In genomic region chr12:59079029-59079428, GRCh38 we compare ENCODE assay signal across 20 cellular contexts.
DNase-seq lines count a peak whose midpoint lies in the region; ATAC-seq and TF ChIP-seq lines count a peak whose summit lies in the region.
"Had no signal": no experiment of that assay in that cellular context is flagged by ENCODE, and none has a peak within 500 bp of the region (broad histone marks: within the 10 kb centered on the region; RNA-seq: fewer than 3 reads in every experiment).

No MANE protein-coding gene starts in this region.

- H3K27me3 Mint-ChIP-seq in osteocyte (ENCODE audit: unreplicated experiment): no peaks in the 10 kb centered on the region
- H3K27me3 Mint-ChIP-seq: progenitor cell of endocrine pancreas had no signal

- H3K4me1 ChIP-seq in RWPE2 (ENCODE audit: insufficient read depth, poor library complexity, severe bottlenecking): peaks cover 39% of the 10 kb centered on the region
- H3K4me1 ChIP-seq: testis had no signal

- no peaks in the 10 kb centered on the region for H3K36me3 ChIP-seq in RWPE2 (ENCODE audit: low read depth)

- DNase-seq in KBM-7: peak; percentile 1
- no peak for DNase-seq in RWPE2 (ENCODE audit: low spot score)
- no peak for DNase-seq in osteocyte (ENCODE audit: extremely low spot score, unreplicated experiment)
- no peak for DNase-seq in SW 1271 (lab: John Stamatoyannopoulos, UW)
- DNase-seq in H4 (ENCODE audit: low spot score): no peak
- DNase-seq: activated CD4-positive, CD25-positive, alpha-beta regulatory T cell; caudate nucleus; effector CD8-positive, alpha-beta T cell; left ventricle myocardium superior; naive thymus-derived CD4-positive, alpha-beta T cell; NCI-H1417; NCI-H2171; testis had no signal

- H3K27me3 ChIP-seq in RWPE2 (ENCODE audit: insufficient read depth, poor library complexity, severe bottlenecking): no peaks in the 10 kb centered on the region
- H3K27me3 ChIP-seq: testis had no signal

- no peak for TF ChIP-seq CTCF in RWPE2 (IDR thresholded peaks at IDR 0.05; ENCODE audit: poor library complexity, severe bottlenecking)
- TF ChIP-seq CTCF in osteocyte (IDR thresholded peaks at IDR 0.05): no peak

- in situ Hi-C loops in KBM-7 (cut with MboI; ENCODE audit: low pct_unique_long_range_greater_than_20kb, low sequenced_read_pairs): no loop called here

- ATAC-seq in RWPE2 (ENCODE audit: low read depth) (peak; percentile 76), esophagus mucosa (peak; percentile 72), HG02840 (IDR thresholded peaks at IDR 0.05; ENCODE audit: low FRiP score, unreplicated experiment) (no peak), GM18870 (IDR thresholded peaks at IDR 0.05; ENCODE audit: unreplicated experiment) (no peak)
- ATAC-seq: K562; left ventricle myocardium superior; naive thymus-derived CD4-positive, alpha-beta T cell had no signal

- peak overlapping the region; percentile 69 for H3K27ac Mint-ChIP-seq in osteocyte (ENCODE audit: unreplicated experiment)
- H3K27ac Mint-ChIP-seq: activated T-helper 2 cell treated with anti-CD3 and anti-CD28 coated beads, Interferon-gamma antibody, Interleukin-2, Interleukin-4, amounts not matched to agents 10 μg/mL and 5 μg/mL and 100 μg/mL, durations not matched to agents 14 hours and 24 hours and 36 hours; naive thymus-derived CD4-positive, alpha-beta T cell; progenitor cell of endocrine pancreas; T-helper 1 cell treated with Interleukin-12 subunit alpha and Interleukin-12 subunit beta and Interleukin-4 antibody, amounts not matched to agents 30 μg/mL and 1 μg/mL, for 36 hours had no signal

- peaks cover 45% of the 10 kb centered on the region for H3K4me1 Mint-ChIP-seq in osteocyte (ENCODE audit: unreplicated experiment)
- H3K4me1 Mint-ChIP-seq: naive thymus-derived CD4-positive, alpha-beta T cell had no signal

- H3K4me3 Mint-ChIP-seq in osteocyte (ENCODE audit: unreplicated experiment): no peak overlapping the region
- H3K4me3 Mint-ChIP-seq: naive thymus-derived CD4-positive, alpha-beta T cell; T-helper 1 cell treated with Interleukin-12 subunit alpha and Interleukin-12 subunit beta and Interleukin-4 antibody, amounts not matched to agents 30 μg/mL and 1 μg/mL, for 36 hours had no signal

- peak overlapping the region; percentile 86 for H3K27ac ChIP-seq in RWPE2 (ENCODE audit: poor library complexity, severe bottlenecking)
- H3K27ac ChIP-seq: testis had no signal

- no peaks in the 10 kb centered on the region for H3K9me3 ChIP-seq in RWPE2 (ENCODE audit: severe bottlenecking)
- H3K9me3 ChIP-seq: testis had no signal

- no peaks in the 10 kb centered on the region for H3K36me3 Mint-ChIP-seq in osteocyte (ENCODE audit: unreplicated experiment)
- H3K36me3 Mint-ChIP-seq: naive thymus-derived CD4-positive, alpha-beta T cell had no signal

- H3K9me3 Mint-ChIP-seq in osteocyte (ENCODE audit: unreplicated experiment): no peaks in the 10 kb centered on the region
- H3K9me3 Mint-ChIP-seq: activated T-helper 2 cell treated with anti-CD3 and anti-CD28 coated beads, Interferon-gamma antibody, Interleukin-2, Interleukin-4, amounts not matched to agents 10 μg/mL and 5 μg/mL and 100 μg/mL, durations not matched to agents 14 hours and 24 hours and 36 hours; T-helper 1 cell treated with Interleukin-12 subunit alpha and Interleukin-12 subunit beta and Interleukin-4 antibody, amounts not matched to agents 30 μg/mL and 1 μg/mL, for 36 hours had no signal

- no peak overlapping the region for H3K4me3 ChIP-seq in RWPE2 (ENCODE audit: severe bottlenecking)
- H3K4me3 ChIP-seq: K562, testis had no signal

Comparison
In these comparisons a context has a peak if more than half of its experiments do, and no peak if none do; other contexts are left out.
1. ATAC-seq: peak in RWPE2 (single experiment) and esophagus mucosa (single experiment); none in HG02840 (single experiment) and GM18870 (single experiment).